Comparison of ENCODE assay signal across 34 cellular contexts in genomic region chr19:45271709-45272108, GRCh38. TPM values are rescaled to one million over a fixed set of nuclear protein-coding genes. Genes with fewer than 3 reads are reported as not detected.
"Had no signal": no experiment of that assay in that cellular context is flagged by ENCODE, and none has a peak within 500 bp of the region (broad histone marks: within the 10 kb centered on the region; RNA-seq: fewer than 3 reads in every experiment).

No MANE protein-coding gene starts in this region.

- H3K27me3 Mint-ChIP-seq: effector memory CD8-positive, alpha-beta T cell; memory B cell had no signal

- H3K27me3 ChIP-seq: gastrocnemius medialis, heart left ventricle, neutrophil, right atrium auricular region, sigmoid colon, stomach, thyroid gland, vagina had no signal

- H3K4me1 Mint-ChIP-seq: immature natural killer cell; memory B cell; natural killer cell; stimulated activated effector memory CD8-positive, alpha-beta T cell treated with anti-CD3 and anti-CD28 coated beads, Interleukin-12 subunit alpha, Interleukin-12 subunit beta, amount 100 ng/mL, for 72 hours had no signal

- H3K9me3 ChIP-seq: gastrocnemius medialis, heart left ventricle, neutrophil, prostate gland, right atrium auricular region, sigmoid colon, stomach, thyroid gland, vagina had no signal

- H3K4me1 ChIP-seq: gastrocnemius medialis, heart left ventricle, prostate gland, right atrium auricular region, sigmoid colon, stomach, thyroid gland, vagina had no signal

- H3K4me3 ChIP-seq: gastrocnemius medialis, heart left ventricle, lung, prostate gland, right atrium auricular region, sigmoid colon, stomach, thyroid gland, vagina had no signal

- FAIRE-seq: endometrium had no signal

- H3K27ac ChIP-seq: gastrocnemius medialis, heart left ventricle, neutrophil, prostate gland, right atrium auricular region, sigmoid colon, stomach, thyroid gland, vagina had no signal

- H3K36me3 ChIP-seq: prostate gland had no signal

- H3K27ac Mint-ChIP-seq: effector memory CD8-positive, alpha-beta T cell; immature natural killer cell; memory B cell; natural killer cell; stimulated activated effector memory CD8-positive, alpha-beta T cell treated with anti-CD3 and anti-CD28 coated beads, Interleukin-12 subunit alpha, Interleukin-12 subunit beta, amount 100 ng/mL, for 72 hours had no signal

- H3K9me3 Mint-ChIP-seq: effector memory CD8-positive, alpha-beta T cell; immature natural killer cell; memory B cell; natural killer cell; stimulated activated effector memory CD8-positive, alpha-beta T cell treated with anti-CD3 and anti-CD28 coated beads, Interleukin-12 subunit alpha, Interleukin-12 subunit beta, amount 100 ng/mL, for 72 hours had no signal

- H3K4me3 Mint-ChIP-seq: effector memory CD8-positive, alpha-beta T cell; immature natural killer cell; memory B cell; natural killer cell; stimulated activated effector memory CD8-positive, alpha-beta T cell treated with anti-CD3 and anti-CD28 coated beads, Interleukin-12 subunit alpha, Interleukin-12 subunit beta, amount 100 ng/mL, for 72 hours had no signal

- ATAC-seq: effector memory CD8-positive, alpha-beta T cell; gastrocnemius medialis; heart left ventricle; left colon; left ventricle myocardium superior; natural killer cell; stimulated activated effector memory CD8-positive, alpha-beta T cell treated with anti-CD3 and anti-CD28 coated beads, Interleukin-12 subunit alpha, Interleukin-12 subunit beta, amount 100 ng/mL, for 72 hours had no signal

- DNase-seq: cortex of kidney; effector memory CD8-positive, alpha-beta T cell; foreskin fibroblast; gastrocnemius medialis; heart left ventricle; hippocampal formation; immature natural killer cell; islet precursor cell; kidney glomerular epithelial cell; left colon; left ventricle myocardium superior; natural killer cell; sigmoid colon; stimulated activated CD4-positive, alpha-beta T cell treated with anti-CD3 and anti-CD28 coated beads, Interleukin-2, amount 100 ng/mL, for 24 hours; stimulated activated CD4-positive, alpha-beta T cell treated with anti-CD3 and anti-CD28 coated beads, Interleukin-4, amount 100 ng/mL, for 24 hours; stimulated activated naive CD4-positive, alpha-beta T cell treated with Interleukin-2 at 50 U/mL for 16 hours; stomach; thyroid gland; trophoblast cell had no signal

RNA-seq across cellular contexts. Expression of gene EXOC3L2, which starts 26.5 kb away (rescaled TPM):
- total RNA-seq: osteoblast had no signal
- polyA plus RNA-seq: immature natural killer cell, neural cell had no signal

RNA-seq across cellular contexts. Expression of gene CKM, which starts 51.0 kb away (rescaled TPM):
- total RNA-seq: dermis microvascular lymphatic vessel endothelial cell, glomerular endothelial cell, mononuclear cell, natural killer cell, subcutaneous adipose tissue, temporal lobe, vagina had no signal
- polyA plus RNA-seq: immature natural killer cell had no signal
